ENCODE assay signal across 8 cellular contexts in genomic region chr3:168248383-168249047, GRCh38.
DNase-seq lines count a peak whose midpoint lies in the region; ATAC-seq, FAIRE-seq and TF ChIP-seq lines count a peak whose summit lies in the region.

No MANE protein-coding gene starts in this region.

- H4K20me1 ChIP-seq in astrocyte (ENCODE audit: insufficient read depth, low read length) (no peaks in the 10 kb centered on the region), smooth muscle cell (ENCODE audit: low read depth) (no peaks in the 10 kb centered on the region)

- WGBS in smooth muscle cell (ENCODE audit: low lambda C conversion rate), result under 1% methylated on average over 21 of the region's 21 CpGs

- H3K4me2 ChIP-seq in astrocyte (ENCODE audit: low read length), result peak overlapping the region; percentile 99
- peak overlapping the region; percentile 93 for H3K4me2 ChIP-seq in smooth muscle cell

- H3K9ac ChIP-seq in HUES48 (ENCODE audit: low read depth, low read length) (no peak overlapping the region), astrocyte (ENCODE audit: low read length) (peak overlapping the region; percentile 74), smooth muscle cell (ENCODE audit: low read depth) (no peak overlapping the region)

- H3K4me1 ChIP-seq in HUES48 (ENCODE audit: control insufficient read depth, insufficient read depth, low read length) (peaks cover 17% of the 10 kb centered on the region), astrocyte (ENCODE audit: insufficient read depth, low read length) (peaks cover 5% of the 10 kb centered on the region), smooth muscle cell (ENCODE audit: low read depth) (peaks cover 6% of the 10 kb centered on the region)
- no peaks in the 10 kb centered on the region for H3K4me1 ChIP-seq in effector memory CD4-positive, alpha-beta T cell (ENCODE audit: control insufficient read depth, insufficient read depth, low read length, poor library complexity, severe bottlenecking)
- no peaks in the 10 kb centered on the region for H3K4me1 ChIP-seq in CD4-positive, alpha-beta memory T cell (ENCODE audit: insufficient read depth, low read length)

- CTCF ChIA-PET in CD4-positive, alpha-beta memory T cell (lab: Charles Lee; ENCODE audit: partially characterized antibody), result no interaction called here

- H3K9me3 ChIP-seq in HUES48 (ENCODE audit: control insufficient read depth, insufficient read depth, low read length) (no peaks in the 10 kb centered on the region), astrocyte (ENCODE audit: insufficient read depth, low read depth, low read length) (no peaks in the 10 kb centered on the region), iPS-18c (ENCODE audit: control insufficient read depth, insufficient read depth, low read length) (no peaks in the 10 kb centered on the region), smooth muscle cell (replicated peaks; ENCODE audit: low read depth) (no peaks in the 10 kb centered on the region)
- H3K9me3 ChIP-seq in effector memory CD4-positive, alpha-beta T cell (ENCODE audit: control insufficient read depth, low read length), result no peaks in the 10 kb centered on the region
- H3K9me3 ChIP-seq in CD4-positive, alpha-beta memory T cell (ENCODE audit: control insufficient read depth in 1 of 2, low read length in 2 of 2), result no peaks in the 10 kb centered on the region

- H3K4me3 ChIP-seq in HUES48 (ENCODE audit: low read depth, low read length) (peak overlapping the region; percentile 80), astrocyte (ENCODE audit: insufficient read depth, low read depth, low read length) (peak overlapping the region; percentile 72), iPS-18c (ENCODE audit: insufficient read depth, low read depth, low read length) (peak overlapping the region; percentile 79), smooth muscle cell (peak overlapping the region; percentile 70)
- H3K4me3 ChIP-seq in effector memory CD4-positive, alpha-beta T cell (ENCODE audit: insufficient read depth, low read depth, low read length, poor library complexity, severe bottlenecking), result no peak overlapping the region
- no peak overlapping the region for H3K4me3 ChIP-seq in CD4-positive, alpha-beta memory T cell (ENCODE audit: low read length in 2 of 2)

- peak overlapping the region in 1 of 7 donors; percentile 7 for H3K27ac Mint-ChIP-seq in CD14-positive monocyte
- H3K27ac Mint-ChIP-seq in astrocyte (ENCODE audit: unreplicated experiment), result peak overlapping the region; percentile 44
- H3K27ac Mint-ChIP-seq in CD4-positive, alpha-beta memory T cell, result no peak overlapping the region

- H3K4me3 Mint-ChIP-seq in CD14-positive monocyte (peak overlapping the region; percentile 72 to 94), astrocyte (ENCODE audit: unreplicated experiment) (peak overlapping the region; percentile 93)
- peak overlapping the region in 3 of 8 donors; percentile 18 to 53 (median 26) for H3K4me3 Mint-ChIP-seq in CD4-positive, alpha-beta memory T cell

- FAIRE-seq in astrocyte (lab: Jason Lieb, UNC), result no peak

- POLR2A ChIA-PET in CD4-positive, alpha-beta memory T cell (lab: Charles Lee; ENCODE audit: partially characterized antibody), result no interaction called here

- no peak for ATAC-seq in HG03159 (IDR thresholded peaks at IDR 0.05; ENCODE audit: unreplicated experiment)

- H2AFZ ChIP-seq in astrocyte (ENCODE audit: low read depth, low read length), result peak overlapping the region; percentile 93
- peak overlapping the region; percentile 89 for H2AFZ ChIP-seq in smooth muscle cell (ENCODE audit: low read depth)

- H3F3A ChIP-seq in smooth muscle cell (ENCODE audit: low read depth), result peaks cover 7% of the 10 kb centered on the region

- H3K36me3 ChIP-seq in HUES48 (ENCODE audit: control insufficient read depth, insufficient read depth, low read length) (no peaks in the 10 kb centered on the region), astrocyte (ENCODE audit: insufficient read depth, low read length) (no peaks in the 10 kb centered on the region), smooth muscle cell (ENCODE audit: low read depth) (no peaks in the 10 kb centered on the region)
- no peaks in the 10 kb centered on the region for H3K36me3 ChIP-seq in effector memory CD4-positive, alpha-beta T cell (ENCODE audit: control insufficient read depth, insufficient read depth, low read length)
- no peaks in the 10 kb centered on the region for H3K36me3 ChIP-seq in CD4-positive, alpha-beta memory T cell (ENCODE audit: insufficient read depth, low read length)

- H3K27me3 Mint-ChIP-seq in CD14-positive monocyte (ENCODE audit: low read depth in 3 of 3) (peaks cover 29 to 44% (median 38%) of the 10 kb centered on the region in 3 donors), astrocyte (ENCODE audit: low read depth, unreplicated experiment) (peaks cover 13% of the 10 kb centered on the region)
- H3K27me3 Mint-ChIP-seq in CD4-positive, alpha-beta memory T cell, result peaks cover 22 to 26% of the 10 kb centered on the region in 2 donors

- H3K4me1 Mint-ChIP-seq in CD14-positive monocyte (peaks cover 20% of the 10 kb centered on the region), astrocyte (ENCODE audit: low read depth, unreplicated experiment) (no peaks in the 10 kb centered on the region)
- peaks cover 4 to 13% (median 6%) of the 10 kb centered on the region in 4 donors for H3K4me1 Mint-ChIP-seq in CD4-positive, alpha-beta memory T cell

- DNase-seq in CD14-positive monocyte (ENCODE audit: low spot score) (no peak), astrocyte (ENCODE audit: low read depth) (peak; percentile 56), smooth muscle cell (lab: John Stamatoyannopoulos, UW; ENCODE audit: unreplicated experiment) (peak; percentile 19)
- no peak for DNase-seq in effector memory CD4-positive, alpha-beta T cell
- DNase-seq in CD4-positive, alpha-beta memory T cell, result no peak

- H3K36me3 Mint-ChIP-seq in CD14-positive monocyte, result no peaks in the 10 kb centered on the region
- no peaks in the 10 kb centered on the region for H3K36me3 Mint-ChIP-seq in astrocyte (ENCODE audit: low read depth, unreplicated experiment)
- no peaks in the 10 kb centered on the region for H3K36me3 Mint-ChIP-seq in CD4-positive, alpha-beta memory T cell

- H3K27ac ChIP-seq in HUES48 (ENCODE audit: low read depth, low read length) (no peak overlapping the region), astrocyte (ENCODE audit: low read depth, low read length) (no peak overlapping the region), smooth muscle cell (ENCODE audit: low read depth) (no peak overlapping the region)
- H3K27ac ChIP-seq in effector memory CD4-positive, alpha-beta T cell (ENCODE audit: insufficient read depth, low read length, poor library complexity, severe bottlenecking), result no peak overlapping the region
- no peak overlapping the region for H3K27ac ChIP-seq in CD4-positive, alpha-beta memory T cell (ENCODE audit: low read depth, low read length)

- H3K79me2 ChIP-seq in astrocyte (ENCODE audit: insufficient read depth, low read length) (no peaks in the 10 kb centered on the region), smooth muscle cell (ENCODE audit: low read depth) (no peaks in the 10 kb centered on the region)

- H3K27me3 ChIP-seq in HUES48 (ENCODE audit: control insufficient read depth, insufficient read depth, low read length) (peaks cover 28% of the 10 kb centered on the region), astrocyte (ENCODE audit: insufficient read depth, low read length) (no peaks in the 10 kb centered on the region), smooth muscle cell (ENCODE audit: low read depth) (no peaks in the 10 kb centered on the region)
- no peaks in the 10 kb centered on the region for H3K27me3 ChIP-seq in effector memory CD4-positive, alpha-beta T cell (replicated peaks; ENCODE audit: control insufficient read depth, insufficient read depth, low read length, poor library complexity, severe bottlenecking)
- no peaks in the 10 kb centered on the region for H3K27me3 ChIP-seq in CD4-positive, alpha-beta memory T cell (ENCODE audit: insufficient read depth, low read length)

- TF ChIP-seq CTCF in CD14-positive monocyte (IDR thresholded peaks at IDR 0.05) (no peak), astrocyte (IDR thresholded peaks at IDR 0.05; ENCODE audit: insufficient read depth, low read depth, low read length) (no peak), smooth muscle cell (IDR thresholded peaks at IDR 0.05; ENCODE audit: borderline replicate concordance, insufficient read depth, poor library complexity, severe bottlenecking) (no peak)

- intact Hi-C loops in CD14-positive monocyte (cut with micrococcal nuclease), result no loop called here
- intact Hi-C loops in CD4-positive, alpha-beta memory T cell (cut with micrococcal nuclease), result no loop called here

- H3K9me3 Mint-ChIP-seq in CD14-positive monocyte (peaks cover 0 to 2% (median 0%) of the 10 kb centered on the region in 7 donors), astrocyte (ENCODE audit: unreplicated experiment) (no peaks in the 10 kb centered on the region)
- H3K9me3 Mint-ChIP-seq in CD4-positive, alpha-beta memory T cell, result peaks cover 0 to 7% (median 2%) of the 10 kb centered on the region in 8 donors

Comparison
In these comparisons a context has a peak if more than half of its experiments do, and no peak if none do; other contexts are left out.
1. DNase-seq: peak in astrocyte (single experiment) and smooth muscle cell (single experiment); none in CD14-positive monocyte (single experiment), effector memory CD4-positive, alpha-beta T cell (0 of 3) and CD4-positive, alpha-beta memory T cell (0 of 5).
2. H3K4me3 ChIP-seq: peak in HUES48 (single experiment), astrocyte (single experiment), iPS-18c (single experiment) and smooth muscle cell (single experiment); none in effector memory CD4-positive, alpha-beta T cell (single experiment) and CD4-positive, alpha-beta memory T cell (0 of 2).